ENCODE assay signal across 13 cellular contexts in genomic region chr13:50370303-50370950, GRCh38.
DNase-seq lines count a peak whose midpoint lies in the region; ATAC-seq and TF ChIP-seq lines count a peak whose summit lies in the region.
"Had no signal": no experiment of that assay in that cellular context is flagged by ENCODE, and none has a peak within 500 bp of the region (broad histone marks: within the 10 kb centered on the region; RNA-seq: fewer than 3 reads in every experiment).

No MANE protein-coding gene starts in this region.

- H3K27me3 Mint-ChIP-seq in T-helper 17 cell: no peaks in the 10 kb centered on the region

- no peak overlapping the region for H3K4me3 Mint-ChIP-seq in T-helper 17 cell

- no peak for DNase-seq in T-helper 17 cell
- DNase-seq in NCI-H1105 (lab: John Stamatoyannopoulos, UW): no peak
- DNase-seq in NCI-H1092 treated with DMSO at 0.1 percent for 48 hours (lab: John Stamatoyannopoulos, UW): no peak
- DNase-seq in NCI-H510A (lab: John Stamatoyannopoulos, UW): no peak
- DNase-seq in tibial nerve (ENCODE audit: low spot score in 2 of 2): no peak
- DNase-seq: cerebellar nuclear complex, NCI-H1436, SW 1271 had no signal

- no peaks in the 10 kb centered on the region for H3K36me3 ChIP-seq in tibial nerve

- peaks cover 26% of the 10 kb centered on the region for H3K4me1 Mint-ChIP-seq in T-helper 17 cell

- no peak overlapping the region for H3K27ac ChIP-seq in tibial nerve
- H3K27ac ChIP-seq: parathyroid adenoma had no signal

- no peaks in the 10 kb centered on the region for H3K27me3 ChIP-seq in tibial nerve

- WGBS in tibial nerve, 2 donors: 84 to 85% methylated on average over 5 of the region's 5 CpGs

- no peak overlapping the region for H3K4me3 ChIP-seq in tibial nerve

- TF ChIP-seq POLR2A in GM18505 (IDR thresholded peaks at IDR 0.05; ENCODE audit: borderline replicate concordance, extremely low read depth, insufficient read depth, insufficient read length) (no peak), tibial nerve (IDR thresholded peaks at IDR 0.05) (no peak)

- peak overlapping the region; percentile 72 for H3K27ac Mint-ChIP-seq in T-helper 17 cell
- H3K27ac Mint-ChIP-seq: CD4-positive, CD25-positive, alpha-beta regulatory T cell had no signal

- H3K9me3 ChIP-seq in T-helper 17 cell (ENCODE audit: control insufficient read depth, low read length, poor library complexity, severe bottlenecking) (no peaks in the 10 kb centered on the region), tibial nerve (no peaks in the 10 kb centered on the region)

- peak; percentile 56 for ATAC-seq in GM18505 (IDR thresholded peaks at IDR 0.05; ENCODE audit: unreplicated experiment)
- peak; percentile 50 for ATAC-seq in GM21529 (IDR thresholded peaks at IDR 0.05; ENCODE audit: unreplicated experiment)
- ATAC-seq in HG03432 (IDR thresholded peaks at IDR 0.05; ENCODE audit: unreplicated experiment): peak; percentile 51
- no peak for ATAC-seq in T-helper 17 cell

- no peak for TF ChIP-seq CTCF in tibial nerve (IDR thresholded peaks at IDR 0.05)

- H3K4me1 ChIP-seq in tibial nerve: no peaks in the 10 kb centered on the region
- H3K4me1 ChIP-seq: parathyroid adenoma had no signal

- no peaks in the 10 kb centered on the region for H3K36me3 Mint-ChIP-seq in T-helper 17 cell (ENCODE audit: low read depth)

- TF ChIP-seq EP300 in tibial nerve (IDR thresholded peaks at IDR 0.05): peak in 1 of 2 donors; percentile 19
